ENCODE assay signal across 25 cellular contexts in the genomic region with DNA sequence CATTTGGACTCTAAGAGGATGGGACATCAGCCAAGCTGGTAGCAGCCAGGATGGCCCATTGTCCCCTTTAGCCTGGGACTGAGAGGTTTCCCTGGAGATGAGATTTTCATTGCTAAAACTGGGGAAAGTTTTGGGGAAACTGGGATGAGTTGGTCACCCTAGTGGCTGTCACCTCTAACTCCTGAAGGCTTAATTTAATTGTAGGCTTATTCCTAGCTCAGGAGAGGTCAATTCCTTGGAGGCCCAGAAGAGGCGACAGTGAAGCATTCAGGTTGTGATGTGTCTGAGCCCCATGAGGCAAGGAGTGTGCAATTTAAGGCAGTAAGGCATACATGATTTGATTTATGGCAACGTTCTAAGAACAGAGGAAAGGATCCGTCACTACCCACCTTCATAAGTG.
"Had no signal": no experiment of that assay in that cellular context is flagged by ENCODE, and none has a peak within 500 bp of the region (broad histone marks: within the 10 kb centered on the region; RNA-seq: fewer than 3 reads in every experiment).

No MANE protein-coding gene starts in this region.

- H3K27ac ChIP-seq: SK-N-MC had no signal

- H3K27ac Mint-ChIP-seq: activated CD4-positive, alpha-beta memory T cell treated with anti-CD3 and anti-CD28 coated beads for 36 hours; activated CD4-positive, alpha-beta T cell treated with anti-CD3 and anti-CD28 coated beads, Interleukin-2, amount 10 ng/mL, durations not matched to agents 7 days and 5 days; activated naive CD4-positive, alpha-beta T cell treated with anti-CD3 and anti-CD28 coated beads for 36 hours; activated naive CD8-positive, alpha-beta T cell; activated T-helper 17 cell treated with anti-CD3 and anti-CD28 coated beads, Interleukin-2, amount 50 U/mL, for 72 hours; brain; T-cell had no signal

- H3K9me3 Mint-ChIP-seq: activated T-helper 17 cell treated with anti-CD3 and anti-CD28 coated beads, Interleukin-2, amount 50 U/mL, for 72 hours; brain had no signal

- ATAC-seq: activated T-helper 17 cell treated with anti-CD3 and anti-CD28 coated beads, Interleukin-2, amount 50 U/mL, for 72 hours; Right ventricle myocardium inferior; T-cell had no signal

- H3K4me3 Mint-ChIP-seq: activated CD4-positive, alpha-beta memory T cell treated with anti-CD3 and anti-CD28 coated beads for 36 hours; activated CD4-positive, alpha-beta T cell treated with anti-CD3 and anti-CD28 coated beads, Interleukin-2, amount 10 ng/mL, durations not matched to agents 7 days and 5 days; activated naive CD4-positive, alpha-beta T cell treated with anti-CD3 and anti-CD28 coated beads for 36 hours; activated naive CD8-positive, alpha-beta T cell; activated T-helper 17 cell treated with anti-CD3 and anti-CD28 coated beads, Interleukin-2, amount 50 U/mL, for 72 hours; brain; central memory CD8-positive, alpha-beta T cell; T-cell had no signal

- H3K4me3 ChIP-seq: SK-N-MC had no signal

- DNase-seq: activated CD4-positive, alpha-beta memory T cell treated with anti-CD3 and anti-CD28 coated beads for 36 hours; activated CD4-positive, alpha-beta T cell treated with anti-CD3 and anti-CD28 coated beads, Interleukin-2, amount 10 ng/mL, durations not matched to agents 7 days and 5 days; activated CD4-positive, CD25-positive, alpha-beta regulatory T cell; activated gamma-delta T cell; activated naive CD4-positive, alpha-beta T cell treated with anti-CD3 and anti-CD28 coated beads for 36 hours; activated T-cell treated with anti-CD3 and anti-CD28 coated beads for 4 hours; activated T-cell treated with anti-CD3 and anti-CD28 coated beads, Interleukin-2, amount 50 U/mL, for 48 hours; amygdala; NCI-H1048; NCI-H146; NCI-H1930; NCI-H2171 treated with DMSO at 0.1 percent for 48 hours; NCI-H226; NCI-H526 treated with DMSO at 0.1 percent for 48 hours; NCI-H82; RPMI8226; T-cell; T-helper 2 cell; T1000 had no signal

- H3K27me3 Mint-ChIP-seq: activated naive CD8-positive, alpha-beta T cell had no signal

- H3K36me3 Mint-ChIP-seq: activated CD4-positive, alpha-beta memory T cell treated with anti-CD3 and anti-CD28 coated beads for 36 hours; brain; T-cell had no signal
